Comparison of ENCODE assay signal across 16 cellular contexts in genomic region chr1:167225920-167226319, GRCh38.
"Had no signal": no experiment of that assay in that cellular context is flagged by ENCODE, and none has a peak within 500 bp of the region (broad histone marks: within the 10 kb centered on the region; RNA-seq: fewer than 3 reads in every experiment).

No MANE protein-coding gene starts in this region.

- H3K36me3 ChIP-seq: brain microvascular endothelial cell, ovary, stomach, upper lobe of left lung had no signal

- H3K27ac Mint-ChIP-seq: activated CD4-positive, alpha-beta T cell treated with anti-CD3 and anti-CD28 coated beads, Interleukin-2, amount 10 ng/mL, durations not matched to agents 7 days and 5 days; activated naive CD8-positive, alpha-beta T cell treated with anti-CD3 and anti-CD28 coated beads for 36 hours; activated T-cell treated with anti-CD3 and anti-CD28 coated beads, Interleukin-2, amount 50 U/mL, for 72 hours had no signal

- H3K4me3 Mint-ChIP-seq: activated CD4-positive, alpha-beta T cell treated with anti-CD3 and anti-CD28 coated beads, Interleukin-2, amount 10 ng/mL, durations not matched to agents 7 days and 5 days; activated naive CD8-positive, alpha-beta T cell treated with anti-CD3 and anti-CD28 coated beads for 36 hours; activated T-cell treated with anti-CD3 and anti-CD28 coated beads, Interleukin-2, amount 50 U/mL, for 72 hours had no signal

- H3K4me3 ChIP-seq: ovary, stomach, testis, upper lobe of left lung had no signal

- DNase-seq: activated CD4-positive, alpha-beta T cell treated with anti-CD3 and anti-CD28 coated beads, Interleukin-2, amount 10 ng/mL, durations not matched to agents 7 days and 5 days; activated CD8-positive, alpha-beta memory T cell treated with anti-CD3 and anti-CD28 coated beads, Interleukin-2, amount 50 U/mL, for 48 hours; activated gamma-delta T cell treated with Interleukin-2 at 50 U/mL for 16 hours; activated naive CD8-positive, alpha-beta T cell treated with anti-CD3 and anti-CD28 coated beads for 36 hours; activated T-cell treated with anti-CD3 and anti-CD28 coated beads, Interleukin-2, amount 50 U/mL, for 72 hours; amygdala; brain microvascular endothelial cell; effector memory CD4-positive, alpha-beta T cell; foreskin melanocyte; islet precursor cell; ovary; stimulated activated CD4-positive, alpha-beta T cell treated with anti-CD3 and anti-CD28 coated beads, Interleukin-1b, Interleukin-23, amount 100 ng/mL, for 48 hours; stomach; testis; upper lobe of left lung had no signal

- H3K9me3 Mint-ChIP-seq: activated naive CD8-positive, alpha-beta T cell treated with anti-CD3 and anti-CD28 coated beads for 36 hours; activated T-cell treated with anti-CD3 and anti-CD28 coated beads, Interleukin-2, amount 50 U/mL, for 72 hours had no signal

- H3K27ac ChIP-seq: brain microvascular endothelial cell, ovary, stomach, testis, upper lobe of left lung had no signal

- ATAC-seq: activated T-cell treated with anti-CD3 and anti-CD28 coated beads, Interleukin-2, amount 50 U/mL, for 72 hours; left lobe of liver had no signal

- H3K27me3 Mint-ChIP-seq: activated CD4-positive, alpha-beta T cell treated with anti-CD3 and anti-CD28 coated beads, Interleukin-2, amount 10 ng/mL, durations not matched to agents 7 days and 5 days; activated naive CD8-positive, alpha-beta T cell treated with anti-CD3 and anti-CD28 coated beads for 36 hours had no signal

- H3K27me3 ChIP-seq: brain microvascular endothelial cell, ovary, stomach, testis, upper lobe of left lung had no signal

- H3K9me3 ChIP-seq: ovary, stomach, testis, upper lobe of left lung had no signal
